ENCODE assay signal across 8 cellular contexts in genomic region chr9:136545065-136545965, GRCh38. TPM values are rescaled to one million over a fixed set of nuclear protein-coding genes. Genes with fewer than 3 reads are reported as not detected.
DNase-seq lines count a peak whose midpoint lies in the region; ATAC-seq and TF ChIP-seq lines count a peak whose summit lies in the region.

No MANE protein-coding gene starts in this region.

- H3K36me3 ChIP-seq in esophagus muscularis mucosa (peaks cover 0 to 30% (median 11%) of the 10 kb centered on the region in 4 donors), ovary (no peaks in the 10 kb centered on the region)

- ATAC-seq in GM21381 (IDR thresholded peaks at IDR 0.05; ENCODE audit: unreplicated experiment), result peak; percentile 17

- H3K4me1 ChIP-seq in esophagus muscularis mucosa (peaks cover 63 to 87% (median 83%) of the 10 kb centered on the region in 4 donors), ovary (ENCODE audit: insufficient read depth) (peaks cover 15% of the 10 kb centered on the region)

- no peak for TF ChIP-seq RAD21 in Ishikawa (IDR thresholded peaks at IDR 0.05; ENCODE audit: low read depth)

- TF ChIP-seq POLR2A in esophagus muscularis mucosa (IDR thresholded peaks at IDR 0.05; ENCODE audit: low read depth) (no peak), ovary (IDR thresholded peaks at IDR 0.05) (no peak)

- H3K9me3 ChIP-seq in esophagus muscularis mucosa, result no peaks in the 10 kb centered on the region
- H3K9me3 ChIP-seq in ovary, result no peaks in the 10 kb centered on the region

- intact Hi-C loops in esophagus muscularis mucosa (cut with DNase I) (no loop called here), ovary (cut with DNase I) (loop anchor here in 1 of 4 donors (10.0 kb wide), 1 partner anchor 61 kb away; the partner anchor contains the start of gene SEC16A)

- H3K27ac ChIP-seq in esophagus muscularis mucosa (replicated peaks in 1 of 4) (peak overlapping the region; percentile 95 to 99 (median 98)), ovary (peak overlapping the region; percentile 85 to 89)

- DNase-seq in AG20443 (ENCODE audit: low spot score) (peak; percentile 44), esophagus muscularis mucosa (ENCODE audit: extremely low spot score) (no peak), ovary (peak in 3 of 5 donors; percentile 61 to 68 (median 63)), SW 1271 (lab: John Stamatoyannopoulos, UW) (no peak)
- DNase-seq in activated CD8-positive, alpha-beta memory T cell treated with anti-CD3 and anti-CD28 coated beads, Interleukin-2, amount 50 U/mL, for 48 hours, result peak; percentile 85
- DNase-seq in effector CD8-positive, alpha-beta T cell (lab: John Stamatoyannopoulos, UW), result no peak

- 0% methylated on average over 3 of the region's 114 CpGs for WGBS in esophagus muscularis mucosa
- 0 to 1% (median 1%) methylated on average over 49 to 114 of the region's 114 CpGs for WGBS in ovary, 3 donors

- no peaks in the 10 kb centered on the region for H3K27me3 ChIP-seq in esophagus muscularis mucosa
- no peaks in the 10 kb centered on the region for H3K27me3 ChIP-seq in ovary

- TF ChIP-seq EP300 in Ishikawa (IDR thresholded peaks at IDR 0.05; ENCODE audit: borderline replicate concordance) (no peak), esophagus muscularis mucosa (IDR thresholded peaks at IDR 0.05) (no peak), ovary (IDR thresholded peaks at IDR 0.05) (no peak)

- H3K4me3 ChIP-seq in esophagus muscularis mucosa (peak overlapping the region; percentile 90 to 98 (median 95)), ovary (peak overlapping the region; percentile 71)

- TF ChIP-seq CTCF in esophagus muscularis mucosa (IDR thresholded peaks at IDR 0.05) (peak in 1 of 3 experiments; percentile 16), ovary (IDR thresholded peaks at IDR 0.05) (no peak)

TF ChIP-seq in Ishikawa, 13 proteins besides CTCF, POLR2A, EP300 and RAD21:
- TF ChIP-seq FOXM1 (IDR thresholded peaks at IDR 0.05; ENCODE audit: borderline replicate concordance, low read depth) (no peak), EGR1 (IDR thresholded peaks at IDR 0.05) (no peak), CEBPB (IDR thresholded peaks at IDR 0.05) (peak; percentile 64), TAF1 (IDR thresholded peaks at IDR 0.05; ENCODE audit: low read depth) (no peak), ZBTB7A (IDR thresholded peaks at IDR 0.05; ENCODE audit: low read depth) (peak; percentile 68), CREB1 (IDR thresholded peaks at IDR 0.05; ENCODE audit: low read depth) (no peak), TCF12 (IDR thresholded peaks at IDR 0.05; ENCODE audit: low read depth) (no peak), TEAD4 (IDR thresholded peaks at IDR 0.05) (no peak), YY1 (IDR thresholded peaks at IDR 0.05; ENCODE audit: low read depth) (no peak), NFIC (IDR thresholded peaks at IDR 0.05) (no peak)
- TF ChIP-seq, protein P1, sequence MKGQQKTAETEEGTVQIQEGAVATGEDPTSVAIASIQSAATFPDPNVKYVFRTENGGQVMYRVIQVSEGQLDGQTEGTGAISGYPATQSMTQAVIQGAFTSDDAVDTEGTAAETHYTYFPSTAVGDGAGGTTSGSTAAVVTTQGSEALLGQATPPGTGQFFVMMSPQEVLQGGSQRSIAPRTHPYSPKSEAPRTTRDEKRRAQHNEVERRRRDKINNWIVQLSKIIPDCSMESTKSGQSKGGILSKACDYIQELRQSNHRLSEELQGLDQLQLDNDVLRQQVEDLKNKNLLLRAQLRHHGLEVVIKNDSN (IDR thresholded peaks at IDR 0.05), result no peak; the same call in 1 of the 2 replicates
- TF ChIP-seq, protein P2, sequence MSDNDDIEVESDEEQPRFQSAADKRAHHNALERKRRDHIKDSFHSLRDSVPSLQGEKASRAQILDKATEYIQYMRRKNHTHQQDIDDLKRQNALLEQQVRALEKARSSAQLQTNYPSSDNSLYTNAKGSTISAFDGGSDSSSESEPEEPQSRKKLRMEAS (IDR thresholded peaks at IDR 0.05), result peak; percentile 27; the same call in 1 of the 2 replicates
- TF ChIP-seq, protein P3, sequence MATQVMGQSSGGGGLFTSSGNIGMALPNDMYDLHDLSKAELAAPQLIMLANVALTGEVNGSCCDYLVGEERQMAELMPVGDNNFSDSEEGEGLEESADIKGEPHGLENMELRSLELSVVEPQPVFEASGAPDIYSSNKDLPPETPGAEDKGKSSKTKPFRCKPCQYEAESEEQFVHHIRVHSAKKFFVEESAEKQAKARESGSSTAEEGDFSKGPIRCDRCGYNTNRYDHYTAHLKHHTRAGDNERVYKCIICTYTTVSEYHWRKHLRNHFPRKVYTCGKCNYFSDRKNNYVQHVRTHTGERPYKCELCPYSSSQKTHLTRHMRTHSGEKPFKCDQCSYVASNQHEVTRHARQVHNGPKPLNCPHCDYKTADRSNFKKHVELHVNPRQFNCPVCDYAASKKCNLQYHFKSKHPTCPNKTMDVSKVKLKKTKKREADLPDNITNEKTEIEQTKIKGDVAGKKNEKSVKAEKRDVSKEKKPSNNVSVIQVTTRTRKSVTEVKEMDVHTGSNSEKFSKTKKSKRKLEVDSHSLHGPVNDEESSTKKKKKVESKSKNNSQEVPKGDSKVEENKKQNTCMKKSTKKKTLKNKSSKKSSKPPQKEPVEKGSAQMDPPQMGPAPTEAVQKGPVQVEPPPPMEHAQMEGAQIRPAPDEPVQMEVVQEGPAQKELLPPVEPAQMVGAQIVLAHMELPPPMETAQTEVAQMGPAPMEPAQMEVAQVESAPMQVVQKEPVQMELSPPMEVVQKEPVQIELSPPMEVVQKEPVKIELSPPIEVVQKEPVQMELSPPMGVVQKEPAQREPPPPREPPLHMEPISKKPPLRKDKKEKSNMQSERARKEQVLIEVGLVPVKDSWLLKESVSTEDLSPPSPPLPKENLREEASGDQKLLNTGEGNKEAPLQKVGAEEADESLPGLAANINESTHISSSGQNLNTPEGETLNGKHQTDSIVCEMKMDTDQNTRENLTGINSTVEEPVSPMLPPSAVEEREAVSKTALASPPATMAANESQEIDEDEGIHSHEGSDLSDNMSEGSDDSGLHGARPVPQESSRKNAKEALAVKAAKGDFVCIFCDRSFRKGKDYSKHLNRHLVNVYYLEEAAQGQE (IDR thresholded peaks at IDR 0.05; ENCODE audit: low read depth), result no peak; the same call in 1 of the 2 replicates

RNA-seq across cellular contexts. Expression of gene NOTCH1, which starts 0.5 kb away (rescaled TPM):
- total RNA-seq in esophagus muscularis mucosa, result 10 to 100 TPM; 48.6 to 90.6 (median 58.8) TPM
- total RNA-seq in ovary, result 10 to 100 TPM in 6 of 7 donors, 1 to 10 TPM in 1; 7.3 to 30.9 (median 17.4) TPM
- 1 to 10 TPM; 2.5 to 7.8 TPM for polyA plus RNA-seq in ovary

Comparison
In these comparisons a context has a peak if more than half of its experiments do, and no peak if none do; other contexts are left out.
1. DNase-seq: peak in AG20443 (single experiment), activated CD8-positive, alpha-beta memory T cell treated with anti-CD3 and anti-CD28 coated beads, Interleukin-2, amount 50 U/mL, for 48 hours (single experiment) and ovary (3 of 5); none in esophagus muscularis mucosa (single experiment), SW 1271 (0 of 2) and effector CD8-positive, alpha-beta T cell (single experiment).